19 cellular contexts compared by ENCODE assay signal in genomic region chr16:67723940-67724339, GRCh38.
"Had no signal": no experiment of that assay in that cellular context is flagged by ENCODE, and none has a peak within 500 bp of the region (broad histone marks: within the 10 kb centered on the region; RNA-seq: fewer than 3 reads in every experiment).

No MANE protein-coding gene starts in this region.

- ATAC-seq: activated CD4-positive, alpha-beta T cell treated with anti-CD3 and anti-CD28 coated beads for 36 hours; activated naive CD4-positive, alpha-beta T cell treated with anti-CD3 and anti-CD28 coated beads, Interleukin-2, amount 50 U/mL, for 72 hours; left ventricle myocardium superior; sciatic nerve had no signal

- H3K27ac ChIP-seq: brain microvascular endothelial cell, hepatocyte had no signal

- H3K9me3 Mint-ChIP-seq: activated B cell treated with CpG ODN at 0.5 μM for 24 hours; activated naive CD4-positive, alpha-beta T cell treated with anti-CD3 and anti-CD28 coated beads, Interleukin-2, amount 50 U/mL, for 72 hours; nephron had no signal

- H3K27me3 Mint-ChIP-seq: activated B cell treated with CpG ODN at 0.5 μM for 24 hours; activated CD4-positive, alpha-beta T cell treated with anti-CD3 and anti-CD28 coated beads for 36 hours had no signal

- H3K4me3 Mint-ChIP-seq: activated B cell treated with CpG ODN at 0.5 μM for 24 hours; activated CD4-positive, alpha-beta T cell treated with anti-CD3 and anti-CD28 coated beads for 36 hours; nephron had no signal

- H3K4me3 ChIP-seq: hepatocyte had no signal

- DNase-seq: activated B cell treated with CpG ODN at 0.5 μM for 24 hours; activated CD4-positive, alpha-beta T cell treated with anti-CD3 and anti-CD28 coated beads for 36 hours; activated CD4-positive, alpha-beta T cell treated with anti-CD3 and anti-CD28 coated beads, Interleukin-2, amount 50 U/mL, for 4 hours; activated CD8-positive, alpha-beta memory T cell treated with anti-CD3 and anti-CD28 coated beads for 24 hours; activated CD8-positive, alpha-beta memory T cell treated with anti-CD3 and anti-CD28 coated beads, Interleukin-2, amount 50 U/mL, for 48 hours; activated gamma-delta T cell treated with Interleukin-2 at 50 U/mL for 16 hours; caudate nucleus; dermis blood vessel endothelial cell; effector CD8-positive, alpha-beta T cell; foreskin melanocyte; left ventricle myocardium superior; nucleus accumbens; stimulated activated CD4-positive, alpha-beta T cell treated with anti-CD3 and anti-CD28 coated beads, Interleukin-4, amount 100 ng/mL, for 1 hour; stimulated activated naive CD4-positive, alpha-beta T cell treated with Interleukin-2 at 50 U/mL for 16 hours had no signal

- H3K27ac Mint-ChIP-seq: activated B cell treated with CpG ODN at 0.5 μM for 24 hours; activated CD4-positive, alpha-beta T cell treated with anti-CD3 and anti-CD28 coated beads for 36 hours; nephron had no signal

- H3K4me2 ChIP-seq: hepatocyte had no signal

- H2AFZ ChIP-seq: hepatocyte had no signal

- H3K27me3 ChIP-seq: brain microvascular endothelial cell, hepatocyte had no signal
